Comparison of ENCODE assay signal across 31 cellular contexts in the genomic region with DNA sequence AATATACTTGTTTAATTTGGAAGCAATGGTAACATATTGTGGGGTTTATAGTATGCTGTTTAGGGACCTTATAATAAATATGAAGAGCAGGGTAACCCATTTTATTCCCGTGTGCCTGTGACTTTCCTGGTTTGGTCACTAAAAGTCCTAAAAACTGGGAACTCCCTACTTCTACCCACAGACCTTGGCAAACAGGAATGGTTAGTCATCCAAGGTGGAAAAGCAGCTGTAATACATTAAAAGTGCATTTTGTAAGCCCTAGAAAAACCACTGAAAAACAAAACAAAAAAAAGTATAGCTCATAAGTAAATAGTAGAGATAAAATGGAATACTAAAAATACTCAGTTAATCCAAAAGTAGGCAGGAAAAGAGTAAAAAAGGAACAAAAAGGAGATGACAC.
DNase-seq lines count a peak whose midpoint lies in the region; ATAC-seq, FAIRE-seq and TF ChIP-seq lines count a peak whose summit lies in the region.
"Had no signal": no experiment of that assay in that cellular context is flagged by ENCODE, and none has a peak within 500 bp of the region (broad histone marks: within the 10 kb centered on the region; RNA-seq: fewer than 3 reads in every experiment).

No MANE protein-coding gene starts in this region.

- H3K36me3 ChIP-seq in BJ (ENCODE audit: control insufficient read depth, insufficient read depth, low read length), result no peaks in the 10 kb centered on the region
- H3K36me3 ChIP-seq in IMR-90 (ENCODE audit: control insufficient read depth, insufficient read depth, low read length), result no peaks in the 10 kb centered on the region
- no peaks in the 10 kb centered on the region for H3K36me3 ChIP-seq in bronchial epithelial cell (ENCODE audit: control insufficient read depth, insufficient read depth, low read length)
- H3K36me3 ChIP-seq in OCI-LY7 (ENCODE audit: insufficient read depth, low read length), result no peaks in the 10 kb centered on the region

- no peak for ATAC-seq in IMR-90 (ENCODE audit: low read depth)
- ATAC-seq: activated T-cell treated with anti-CD3 and anti-CD28 coated beads, Interleukin-2, amount 50 U/mL, for 72 hours; left ventricle myocardium superior; naive thymus-derived CD8-positive, alpha-beta T cell; Right ventricle myocardium inferior; stimulated activated naive B cell treated with anti-CD40 and anti-IgM and Interleukin-4, amounts not matched to agents 10 μg/mL and 1 μg/mL and 100 μg/mL, for 72 hours had no signal

- no peak overlapping the region for H2BK15ac ChIP-seq in IMR-90 (ENCODE audit: low read depth, low read length)

- H2BK5ac ChIP-seq in IMR-90 (ENCODE audit: low read depth, low read length, poor library complexity, severe bottlenecking), result no peak overlapping the region

- peaks cover 5% of the 10 kb centered on the region for H3K9me3 Mint-ChIP-seq in osteocyte (ENCODE audit: unreplicated experiment)

- H3K9ac ChIP-seq in IMR-90 (ENCODE audit: low read depth, low read length), result no peak overlapping the region

- no peaks in the 10 kb centered on the region for H3K4me1 ChIP-seq in IMR-90 (ENCODE audit: control insufficient read depth, insufficient read depth, low read length)
- H3K4me1 ChIP-seq in OCI-LY7 (ENCODE audit: insufficient read depth, low read length, poor library complexity, severe bottlenecking), result peaks cover 6% of the 10 kb centered on the region

- dilution Hi-C loops in IMR-90 (cut with HindIII; ENCODE audit: low sequenced_read_pairs, unreplicated experiment), result no loop called here

- H3K27ac ChIP-seq in IMR-90 (ENCODE audit: insufficient read depth, low read length) (no peak overlapping the region), OCI-LY7 (ENCODE audit: low read depth, low read length, poor library complexity, severe bottlenecking) (no peak overlapping the region)
- H3K27ac ChIP-seq: VCaP had no signal

- H3K9me1 ChIP-seq in IMR-90 (ENCODE audit: insufficient read depth, low read length), result no peaks in the 10 kb centered on the region

- TF ChIP-seq RAD21 in IMR-90 (IDR thresholded peaks at IDR 0.05; ENCODE audit: low read length), result no peak

- no peaks in the 10 kb centered on the region for H3K79me2 ChIP-seq in OCI-LY7 (ENCODE audit: insufficient read depth, low read depth, low read length)

- POLR2A ChIA-PET in BJ (lab: Charles Lee) (no interaction called here), IMR-90 (lab: Charles Lee; ENCODE audit: unreplicated experiment) (interaction anchor here (0.6 kb wide), 1 partner anchor 517 kb away, joined by 3 read pairs; no protein-coding TSS in a partner anchor), OCI-LY7 (lab: Charles Lee) (interaction anchor here (0.8 kb wide), 1 partner anchor 14 kb away, joined by 3 read pairs; no protein-coding TSS in a partner anchor)

- H4K91ac ChIP-seq in IMR-90 (ENCODE audit: insufficient read depth, low read depth, low read length), result no peak overlapping the region

- no peak overlapping the region for H4K8ac ChIP-seq in IMR-90 (ENCODE audit: low read depth in 2 of 2, low read length in 2 of 2)

- in situ Hi-C loops in IMR-90 (cut with MboI; ENCODE audit: low sequenced_read_pairs), result no loop called here

- no peak overlapping the region for H4K5ac ChIP-seq in IMR-90 (ENCODE audit: low read depth, low read length)

- no peak overlapping the region for H3K4me3 ChIP-seq in BJ (ENCODE audit: low read depth, low read length)
- no peak overlapping the region for H3K4me3 ChIP-seq in IMR-90 (ENCODE audit: insufficient read depth, low read depth, low read length)
- H3K4me3 ChIP-seq in bronchial epithelial cell (ENCODE audit: low read depth, low read length), result no peak overlapping the region
- no peak overlapping the region for H3K4me3 ChIP-seq in OCI-LY7 (ENCODE audit: low read depth, low read length, poor library complexity, severe bottlenecking)

- H3K23ac ChIP-seq in IMR-90 (ENCODE audit: low read depth, low read length), result no peak overlapping the region

- H2AK5ac ChIP-seq in IMR-90 (ENCODE audit: low read depth, low read length), result no peak overlapping the region

- H3K9me3 ChIP-seq in IMR-90 (ENCODE audit: control insufficient read depth, insufficient read depth, low read length) (no peaks in the 10 kb centered on the region; the same call in 1 of the 2 replicates), OCI-LY7 (ENCODE audit: low read length) (no peaks in the 10 kb centered on the region)

- H3K27ac Mint-ChIP-seq in osteocyte (ENCODE audit: unreplicated experiment), result no peak overlapping the region
- H3K27ac Mint-ChIP-seq: activated CD4-positive, alpha-beta T cell treated with anti-CD3 and anti-CD28 coated beads, Interleukin-2, amount 10 ng/mL, durations not matched to agents 7 days and 5 days; activated naive CD4-positive, alpha-beta T cell treated with anti-CD3 and anti-CD28 coated beads for 36 hours; activated T-cell treated with anti-CD3 and anti-CD28 coated beads, Interleukin-2, amount 50 U/mL, for 72 hours; CD4-positive, CD25-positive, alpha-beta regulatory T cell; naive thymus-derived CD8-positive, alpha-beta T cell; stimulated activated naive B cell treated with anti-CD40 and anti-IgM and Interleukin-4, amounts not matched to agents 10 μg/mL and 1 μg/mL and 100 μg/mL, for 72 hours had no signal

- CTCF ChIA-PET in BJ (lab: Yijun Ruan, JAX) (no interaction called here), IMR-90 (lab: Yijun Ruan, JAX) (no interaction called here), OCI-LY7 (lab: Charles Lee; ENCODE audit: unreplicated experiment) (no interaction called here)

- no peaks in the 10 kb centered on the region for H3K4me1 Mint-ChIP-seq in osteocyte (ENCODE audit: unreplicated experiment)
- H3K4me1 Mint-ChIP-seq: CD4-positive, CD25-positive, alpha-beta regulatory T cell had no signal

- H4K20me1 ChIP-seq in IMR-90 (ENCODE audit: insufficient read depth, low read length), result no peaks in the 10 kb centered on the region
- H4K20me1 ChIP-seq in OCI-LY7 (ENCODE audit: insufficient read depth, low read length), result no peaks in the 10 kb centered on the region

- no peaks in the 10 kb centered on the region for H3K9me2 ChIP-seq in OCI-LY7 (ENCODE audit: insufficient read depth, low read length)

- TF ChIP-seq POLR2A in IMR-90 (IDR thresholded peaks at IDR 0.05; ENCODE audit: low read depth, low read length), result no peak

- H3K4me3 Mint-ChIP-seq in osteocyte (ENCODE audit: unreplicated experiment), result no peak overlapping the region
- H3K4me3 Mint-ChIP-seq: activated CD4-positive, alpha-beta T cell treated with anti-CD3 and anti-CD28 coated beads, Interleukin-2, amount 10 ng/mL, durations not matched to agents 7 days and 5 days; activated naive CD4-positive, alpha-beta T cell treated with anti-CD3 and anti-CD28 coated beads for 36 hours; activated T-cell treated with anti-CD3 and anti-CD28 coated beads, Interleukin-2, amount 50 U/mL, for 72 hours; CD4-positive, CD25-positive, alpha-beta regulatory T cell; naive thymus-derived CD8-positive, alpha-beta T cell; stimulated activated naive B cell treated with anti-CD40 and anti-IgM and Interleukin-4, amounts not matched to agents 10 μg/mL and 1 μg/mL and 100 μg/mL, for 72 hours had no signal

- no peak for FAIRE-seq in bronchial epithelial cell (lab: Jason Lieb, UNC)
- FAIRE-seq: frontal cortex, islet of Langerhans had no signal

- no peak overlapping the region for H2BK20ac ChIP-seq in IMR-90 (ENCODE audit: low read depth, low read length)

- H3K56ac ChIP-seq in IMR-90 (ENCODE audit: extremely low read depth, insufficient read depth, low read length), result no peak overlapping the region

- no peak overlapping the region for H3K4ac ChIP-seq in IMR-90 (ENCODE audit: low read depth, low read length)

- no peak overlapping the region for H2BK120ac ChIP-seq in IMR-90 (ENCODE audit: low read depth, low read length)

- H3K4me2 ChIP-seq in IMR-90 (ENCODE audit: low read depth, low read length), result no peak overlapping the region
- H3K4me2 ChIP-seq in OCI-LY7 (ENCODE audit: low read length), result no peak overlapping the region

- H3K27me3 ChIP-seq in BJ (ENCODE audit: control insufficient read depth, insufficient read depth, low read length) (no peaks in the 10 kb centered on the region), IMR-90 (ENCODE audit: control insufficient read depth, insufficient read depth, low read length) (no peaks in the 10 kb centered on the region), bronchial epithelial cell (ENCODE audit: control insufficient read depth, insufficient read depth, low read length) (no peaks in the 10 kb centered on the region)

- no peaks in the 10 kb centered on the region for H3K27me3 Mint-ChIP-seq in osteocyte (ENCODE audit: unreplicated experiment)
- H3K27me3 Mint-ChIP-seq: CD4-positive, CD25-positive, alpha-beta regulatory T cell; stimulated activated naive B cell treated with anti-CD40 and anti-IgM and Interleukin-4, amounts not matched to agents 10 μg/mL and 1 μg/mL and 100 μg/mL, for 72 hours had no signal

- no CpG with 5 or more reads among the region's 1 CpG for WGBS in IMR-90 (ENCODE audit: extremely low coverage in 2 of 2, insufficient read length in 1 of 2), 2 experiments

- TF ChIP-seq CTCF in BJ (IDR thresholded peaks at IDR 0.05; ENCODE audit: insufficient read depth, low read depth, low read length) (no peak), IMR-90 (conservative IDR thresholded peaks at IDR 0.05; ENCODE audit: low read depth, low read length) (no peak), bronchial epithelial cell (IDR thresholded peaks at IDR 0.05; ENCODE audit: insufficient read depth, low read length, severe bottlenecking) (no peak), osteocyte (IDR thresholded peaks at IDR 0.05) (no peak), OCI-LY7 (conservative IDR thresholded peaks at IDR 0.05; ENCODE audit: low read length) (no peak)

- no peak overlapping the region for H3K18ac ChIP-seq in IMR-90 (ENCODE audit: low read depth, low read length)

- H3K79me1 ChIP-seq in IMR-90 (ENCODE audit: low read depth in 1 of 2, low read length in 2 of 2), result no peaks in the 10 kb centered on the region

- no peak overlapping the region for H3K14ac ChIP-seq in IMR-90 (replicated peaks; ENCODE audit: low read depth, low read length)

- no peak overlapping the region for H2AFZ ChIP-seq in IMR-90 (replicated peaks; ENCODE audit: low read length, poor library complexity)
- H2AFZ ChIP-seq in OCI-LY7 (ENCODE audit: low read length), result no peak overlapping the region

- no TSS peak for BruUV-seq in IMR-90 (replicated peaks; lab: Mats Ljungman, UMichigan)
- no TSS peak for BruUV-seq in OCI-LY7 (replicated peaks; lab: Mats Ljungman, UMichigan)

- intact Hi-C loops in IMR-90 (cut with micrococcal nuclease) (no loop called here), OCI-LY7 (cut with micrococcal nuclease; ENCODE audit: unreplicated experiment) (no loop called here)

- H2AK9ac ChIP-seq in IMR-90 (replicated peaks; ENCODE audit: low read depth, low read length, poor library complexity), result no peak overlapping the region

- no peaks in the 10 kb centered on the region for H3K36me3 Mint-ChIP-seq in osteocyte (ENCODE audit: unreplicated experiment)
- H3K36me3 Mint-ChIP-seq: CD4-positive, CD25-positive, alpha-beta regulatory T cell had no signal

- DNase-seq in BJ (ENCODE audit: low read depth) (peak; percentile 26), IMR-90 (peak; percentile 7), bronchial epithelial cell (ENCODE audit: low read depth) (peak; percentile 82), iris pigment epithelial cell (ENCODE audit: low read depth) (peak; percentile 6), NCI-H1105 treated with DMSO at 0.1 percent for 48 hours (lab: John Stamatoyannopoulos, UW) (no peak), osteocyte (ENCODE audit: extremely low spot score, unreplicated experiment) (no peak), OCI-LY7 (ENCODE audit: low spot score) (no peak)
- DNase-seq: activated CD4-positive, alpha-beta T cell treated with anti-CD3 and anti-CD28 coated beads, Interleukin-2, amount 10 ng/mL, durations not matched to agents 7 days and 5 days; activated naive CD4-positive, alpha-beta T cell treated with anti-CD3 and anti-CD28 coated beads for 36 hours; activated T-cell treated with anti-CD3 and anti-CD28 coated beads, Interleukin-2, amount 50 U/mL, for 72 hours; amniotic stem cell; caudate nucleus; CD4-positive, CD25-positive, alpha-beta regulatory T cell; dermis blood vessel endothelial cell; GOT3; hippocampal formation; left ventricle myocardium superior; midbrain; naive thymus-derived CD8-positive, alpha-beta T cell; NCI-H1105; NCI-H2029; NCI-H446; NCI-H82; retina; stimulated activated CD4-positive, alpha-beta T cell treated with anti-CD3 and anti-CD28 coated beads, Interleukin-12 subunit alpha, Interleukin-12 subunit beta, amount 100 ng/mL, for 4 hours; stimulated activated CD4-positive, alpha-beta T cell treated with anti-CD3 and anti-CD28 coated beads, Interleukin-4, amount 100 ng/mL, for 24 hours; stimulated activated naive B cell treated with anti-CD40 and anti-IgM and Interleukin-4, amounts not matched to agents 10 μg/mL and 1 μg/mL and 100 μg/mL, for 72 hours had no signal

Comparison
In these comparisons a context has a peak if more than half of its experiments do, and no peak if none do; other contexts are left out.
1. DNase-seq: peak in BJ (single experiment), IMR-90 (single experiment), bronchial epithelial cell (single experiment) and iris pigment epithelial cell (single experiment); none in NCI-H1105 treated with DMSO at 0.1 percent for 48 hours (single experiment), osteocyte (single experiment) and OCI-LY7 (single experiment).